In genomic region chr15:101442272-101442671, GRCh38 we compare ENCODE assay signal across 3 cellular contexts.
TF ChIP-seq lines count a peak whose summit lies in the region.

No MANE protein-coding gene starts in this region.

TF ChIP-seq in liver, 16 proteins besides CTCF, POLR2A, EP300 and RAD21:
- TF ChIP-seq EGR1 (IDR thresholded peaks at IDR 0.05; ENCODE audit: low read depth in 2 of 2) (no peak), TAF1 (conservative IDR thresholded peaks at IDR 0.05) (no peak), NR2F2 (IDR thresholded peaks at IDR 0.05) (no peak), MAX (IDR thresholded peaks at IDR 0.05) (no peak), REST (IDR thresholded peaks at IDR 0.05) (no peak), FOXA2 (IDR thresholded peaks at IDR 0.05) (no peak), FOXA1 (IDR thresholded peaks at IDR 0.05) (no peak), SP1 (IDR thresholded peaks at IDR 0.05) (no peak), HNF4G (IDR thresholded peaks at IDR 0.05) (no peak), RXRA (IDR thresholded peaks at IDR 0.05) (no peak), HNF4A (conservative IDR thresholded peaks at IDR 0.05) (no peak), ATF3 (IDR thresholded peaks at IDR 0.05) (no peak), ZBTB33 (IDR thresholded peaks at IDR 0.05) (no peak), GABPA (IDR thresholded peaks at IDR 0.05 in 1 of 2, conservative IDR thresholded peaks at IDR 0.05 in 1 of 2) (no peak), YY1 (IDR thresholded peaks at IDR 0.05) (no peak), JUND (IDR thresholded peaks at IDR 0.05) (no peak)

TF ChIP-seq in HepG2, 621 proteins besides CTCF, POLR2A, EP300 and RAD21:
- TF ChIP-seq MYC (CRISPR knock-in tag; IDR thresholded peaks at IDR 0.05; ENCODE audit: borderline replicate concordance) (no peak), ZKSCAN8 (CRISPR knock-in tag; IDR thresholded peaks at IDR 0.05; ENCODE audit: borderline replicate concordance) (no peak), MAZ (IDR thresholded peaks at IDR 0.05; ENCODE audit: borderline replicate concordance, low read depth, low read length) (no peak), MAZ (CRISPR knock-in tag; IDR thresholded peaks at IDR 0.05; ENCODE audit: low read depth) (no peak)

TF ChIP-seq in HEK293, 187 proteins besides CTCF, POLR2A, EP300 and RAD21:
- TF ChIP-seq ZNF398 (tag by site-specific recombination; IDR thresholded peaks at IDR 0.05) (no peak), ZNF366 (tag by site-specific recombination; conservative IDR thresholded peaks at IDR 0.05) (peak; percentile 43; the same call in 1 of the 2 replicates), ZBTB10 (tag by site-specific recombination; IDR thresholded peaks at IDR 0.05) (no peak), ZNF792 (tag by site-specific recombination; IDR thresholded peaks at IDR 0.05) (no peak)
